Comparison of ENCODE assay signal across 8 cellular contexts in genomic region chr1:26827205-26827604, GRCh38. TPM values are rescaled to one million over a fixed set of nuclear protein-coding genes. Genes with fewer than 3 reads are reported as not detected.
DNase-seq lines count a peak whose midpoint lies in the region; ATAC-seq and TF ChIP-seq lines count a peak whose summit lies in the region.

No MANE protein-coding gene starts in this region.

- H3K9ac ChIP-seq in mammary epithelial cell (ENCODE audit: insufficient read depth, low read length) (no peak overlapping the region), mesenchymal stem cell (ENCODE audit: low read length) (peak overlapping the region; percentile 84)

- no peak overlapping the region for H2BK5ac ChIP-seq in mesenchymal stem cell (ENCODE audit: low read depth, low read length, poor library complexity, severe bottlenecking)

- H3K27me3 ChIP-seq in mammary epithelial cell (ENCODE audit: insufficient read depth, low read length), result no peaks in the 10 kb centered on the region
- H3K27me3 ChIP-seq in mesenchymal stem cell (ENCODE audit: control insufficient read depth in 1 of 2, insufficient read depth in 1 of 2, low read length in 2 of 2), result no peaks in the 10 kb centered on the region
- H3K27me3 ChIP-seq in upper lobe of right lung, result no peaks in the 10 kb centered on the region

- H3K4me2 ChIP-seq in mammary epithelial cell (ENCODE audit: insufficient read depth, low read depth, low read length) (peak overlapping the region; percentile 79), mesenchymal stem cell (ENCODE audit: low read length, poor library complexity, severe bottlenecking) (peak overlapping the region; percentile 97)

- no peak overlapping the region for H2AK5ac ChIP-seq in mesenchymal stem cell (ENCODE audit: low read length, severe bottlenecking)

- dilution Hi-C loops in mammary epithelial cell (cut with HindIII; ENCODE audit: low sequenced_read_pairs), result no loop called here

- H4K91ac ChIP-seq in mesenchymal stem cell (ENCODE audit: low read length), result peak overlapping the region; percentile 65

- in situ Hi-C loops in mammary epithelial cell (cut with MboI; ENCODE audit: low sequenced_read_pairs in 2 of 2), result no loop called here

- H3K27ac Mint-ChIP-seq in activated naive CD4-positive, alpha-beta T cell treated with anti-CD3 and anti-CD28 coated beads for 36 hours, result peak overlapping the region; percentile 85

- H2BK120ac ChIP-seq in mesenchymal stem cell (ENCODE audit: low read depth, low read length), result peak overlapping the region; percentile 1

- no peak for ATAC-seq in upper lobe of right lung

- BruUV-seq in mammary epithelial cell (replicated peaks; lab: Mats Ljungman, UMichigan), result no TSS peak

- H2BK15ac ChIP-seq in mesenchymal stem cell (ENCODE audit: low read depth, poor library complexity, severe bottlenecking), result peak overlapping the region; percentile 83

- no peaks in the 10 kb centered on the region for H3K9me3 Mint-ChIP-seq in activated naive CD4-positive, alpha-beta T cell treated with anti-CD3 and anti-CD28 coated beads for 36 hours

- H3K36me3 Mint-ChIP-seq in activated naive CD4-positive, alpha-beta T cell treated with anti-CD3 and anti-CD28 coated beads for 36 hours (ENCODE audit: low read depth), result peaks cover 21% of the 10 kb centered on the region

- H3K4me1 ChIP-seq in mammary epithelial cell (ENCODE audit: insufficient read depth, low read length) (peaks cover 12% of the 10 kb centered on the region), mesenchymal stem cell (ENCODE audit: control insufficient read depth, insufficient read depth, low read depth, low read length) (peaks cover 25% of the 10 kb centered on the region), upper lobe of right lung (peaks cover 40% of the 10 kb centered on the region)

- peaks cover 22% of the 10 kb centered on the region for H3K79me1 ChIP-seq in mesenchymal stem cell (replicated peaks; ENCODE audit: low read length, poor library complexity, severe bottlenecking)

- no peaks in the 10 kb centered on the region for H4K20me1 ChIP-seq in mammary epithelial cell (ENCODE audit: insufficient read depth, low read length)

- peaks cover 57% of the 10 kb centered on the region for H3K4me1 Mint-ChIP-seq in activated naive CD4-positive, alpha-beta T cell treated with anti-CD3 and anti-CD28 coated beads for 36 hours (ENCODE audit: low read depth)

- H2BK12ac ChIP-seq in mesenchymal stem cell (ENCODE audit: low read length in 2 of 2), result peak overlapping the region in 1 of 2 experiments; percentile 15

- no peak for TF ChIP-seq CTCF in mammary epithelial cell (conservative IDR thresholded peaks at IDR 0.05 in 1 of 2, IDR thresholded peaks at IDR 0.05 in 1 of 2; ENCODE audit: extremely low read depth in 1 of 2, insufficient read depth in 1 of 2, low read depth in 1 of 2, low read length in 2 of 2)
- TF ChIP-seq CTCF in upper lobe of right lung (IDR thresholded peaks at IDR 0.05), result no peak

- CTCF ChIA-PET in activated naive CD4-positive, alpha-beta T cell treated with anti-CD3 and anti-CD28 coated beads for 36 hours (lab: Charles Lee), result interaction anchor here (1.6 kb wide), 2 partner anchors 17 to 225 kb away, joined by 4 to 10 read pairs; no protein-coding TSS in a partner anchor
- CTCF ChIA-PET in mammary epithelial cell (lab: Charles Lee; ENCODE audit: low non-redundant PET), result no interaction called here

- H4K8ac ChIP-seq in mesenchymal stem cell (ENCODE audit: low read length), result no peak overlapping the region

- H3K4ac ChIP-seq in mesenchymal stem cell (ENCODE audit: low read depth in 1 of 2, low read length in 2 of 2), result peak overlapping the region; percentile 32 to 81

- peaks cover 51% of the 10 kb centered on the region for H3K79me2 ChIP-seq in mammary epithelial cell (ENCODE audit: insufficient read depth, low read length)

- H3K27ac ChIP-seq in mammary epithelial cell (ENCODE audit: insufficient read depth, low read depth, low read length) (no peak overlapping the region), mesenchymal stem cell (ENCODE audit: low read length, poor library complexity, severe bottlenecking) (no peak overlapping the region), upper lobe of right lung (peak overlapping the region; percentile 73)

- H3K14ac ChIP-seq in mesenchymal stem cell (ENCODE audit: low read length in 2 of 2), result peak overlapping the region; percentile 87 to 89

- intact Hi-C loops in activated naive CD4-positive, alpha-beta T cell treated with anti-CD3 and anti-CD28 coated beads for 36 hours (cut with micrococcal nuclease), result no loop called here
- intact Hi-C loops in mammary epithelial cell (cut with micrococcal nuclease) (no loop called here), upper lobe of right lung (cut with DNase I) (no loop called here)

- no peaks in the 10 kb centered on the region for H3K36me3 ChIP-seq in mammary epithelial cell (ENCODE audit: insufficient read depth, low read length)
- peaks cover 8 to 10% of the 10 kb centered on the region in 2 experiments for H3K36me3 ChIP-seq in mesenchymal stem cell (ENCODE audit: control insufficient read depth in 1 of 2, insufficient read depth in 2 of 2, low read depth in 1 of 2, low read length in 2 of 2)
- peaks cover 3% of the 10 kb centered on the region for H3K36me3 ChIP-seq in upper lobe of right lung

- peak overlapping the region; percentile 87 for H3K4me3 Mint-ChIP-seq in activated naive CD4-positive, alpha-beta T cell treated with anti-CD3 and anti-CD28 coated beads for 36 hours

- peak overlapping the region; percentile 42 to 63 (median 51) for H3K4me3 ChIP-seq in mammary epithelial cell (replicated peaks in 1 of 3; ENCODE audit: insufficient read depth in 1 of 3, low read depth in 2 of 3, low read length in 3 of 3)
- H3K4me3 ChIP-seq in mesenchymal stem cell (ENCODE audit: insufficient read depth in 1 of 2, low read depth in 1 of 2, low read length in 2 of 2), result peak overlapping the region; percentile 81 to 85
- peak overlapping the region; percentile 67 for H3K4me3 ChIP-seq in upper lobe of right lung

- WGBS in mammary epithelial cell (ENCODE audit: low coverage, missing lambda C conversion rate), result 0% methylated on average over 2 of the region's 10 CpGs
- whole genome bisulfite sequencing in mesenchymal stem cell, result 13% methylated on average over 10 of the region's 10 CpGs

- peak overlapping the region; percentile 6 to 49 for H3K18ac ChIP-seq in mesenchymal stem cell (ENCODE audit: low read depth in 1 of 2, low read length in 2 of 2)

- peak overlapping the region; percentile 25 for H2AFZ ChIP-seq in mammary epithelial cell (ENCODE audit: low read depth, low read length)
- H2AFZ ChIP-seq in mesenchymal stem cell (ENCODE audit: low read depth, low read length), result no peak overlapping the region

- no peaks in the 10 kb centered on the region for H3K27me3 Mint-ChIP-seq in activated naive CD4-positive, alpha-beta T cell treated with anti-CD3 and anti-CD28 coated beads for 36 hours (ENCODE audit: low read depth)

- no peak for DNase-seq in activated naive CD4-positive, alpha-beta T cell treated with anti-CD3 and anti-CD28 coated beads for 36 hours
- DNase-seq in activated naive CD4-positive, alpha-beta T cell (lab: John Stamatoyannopoulos, UW), result no peak
- no peak for DNase-seq in mammary epithelial cell
- DNase-seq in mesenchymal stem cell, result no peak
- no peak for DNase-seq in upper lobe of right lung
- no peak for DNase-seq in NCI-H1694 treated with DMSO at 0.1 percent for 48 hours (lab: John Stamatoyannopoulos, UW)
- no peak for DNase-seq in NCI-H748 treated with DMSO at 0.1 percent for 48 hours (lab: John Stamatoyannopoulos, UW)
- DNase-seq in NCI-H345 treated with DMSO at 0.1 percent for 48 hours (lab: John Stamatoyannopoulos, UW; ENCODE audit: unreplicated experiment), result no peak

- peak overlapping the region in 1 of 2 experiments; percentile 84 for H3K23ac ChIP-seq in mesenchymal stem cell (ENCODE audit: low read length in 2 of 2)

- no peaks in the 10 kb centered on the region for H3K9me3 ChIP-seq in mammary epithelial cell (replicated peaks; ENCODE audit: insufficient read depth, low read length)
- no peaks in the 10 kb centered on the region for H3K9me3 ChIP-seq in mesenchymal stem cell (ENCODE audit: control insufficient read depth, low read length)
- no peaks in the 10 kb centered on the region for H3K9me3 ChIP-seq in upper lobe of right lung

RNA-seq across cellular contexts. Expression of gene ZDHHC18, which starts 0.7 kb away (rescaled TPM):
- total RNA-seq in activated naive CD4-positive, alpha-beta T cell treated with anti-CD3 and anti-CD28 coated beads for 36 hours, result 10 to 100 TPM; 37.3 to 39.0 TPM
- total RNA-seq in mammary epithelial cell (10 to 100 TPM; 14.2 to 20.2 TPM), upper lobe of right lung (26.2 TPM)
- 24.5 TPM for polyA plus RNA-seq in mammary epithelial cell
- polyA minus RNA-seq in mammary epithelial cell, result 19.8 TPM
- 24.7 TPM for polyA plus RNA-seq in mesenchymal stem cell (2013, experiment 1 of 2)
- 24.1 TPM for polyA plus RNA-seq in mesenchymal stem cell (2013, experiment 2 of 2)

RNA-seq across cellular contexts. Expression of gene SFN, which starts 35.7 kb away (rescaled TPM):
- total RNA-seq in activated naive CD4-positive, alpha-beta T cell treated with anti-CD3 and anti-CD28 coated beads for 36 hours, result under 1 TPM; 0.26 to 0.52 TPM
- total RNA-seq in mammary epithelial cell (1,000 to 10,000 TPM; 1,135 to 2,555 TPM), upper lobe of right lung (83.8 TPM)
- 2,641 TPM for polyA plus RNA-seq in mammary epithelial cell
- polyA minus RNA-seq in mammary epithelial cell, result 1,141 TPM
- 0.03 TPM for polyA plus RNA-seq in mesenchymal stem cell (2013, experiment 1 of 2)
- polyA plus RNA-seq in mesenchymal stem cell (2013, experiment 2 of 2), result not detected

RNA-seq across cellular contexts. Expression of gene PIGV, which starts 39.5 kb away (rescaled TPM):
- total RNA-seq in activated naive CD4-positive, alpha-beta T cell treated with anti-CD3 and anti-CD28 coated beads for 36 hours, result 10 to 100 TPM; 10.6 to 11.2 TPM
- total RNA-seq in mammary epithelial cell (10 to 100 TPM; 18.0 to 19.2 TPM), upper lobe of right lung (16.7 TPM)
- 19.1 TPM for polyA plus RNA-seq in mammary epithelial cell
- polyA minus RNA-seq in mammary epithelial cell, result 10.1 TPM
- 8.1 TPM for polyA plus RNA-seq in mesenchymal stem cell (2013, experiment 1 of 2)
- polyA plus RNA-seq in mesenchymal stem cell (2013, experiment 2 of 2), result 8.6 TPM

Comparison
In these comparisons a context has a peak if more than half of its experiments do, and no peak if none do; other contexts are left out.
1. RNA of gene SFN, which starts 35.7 kb away (total RNA-seq): 1,135 to 2,555 TPM in mammary epithelial cell and 83.8 TPM in upper lobe of right lung (single experiment); 0.26 to 0.52 TPM in activated naive CD4-positive, alpha-beta T cell treated with anti-CD3 and anti-CD28 coated beads for 36 hours; every median in the first group is over 10 times any median in the second.
2. Peak in every context shown above with its lines, with median percentiles within 50 percentile points of each other: H3K4me3 ChIP-seq.